ENCODE assay signal across 31 cellular contexts in the genomic region with DNA sequence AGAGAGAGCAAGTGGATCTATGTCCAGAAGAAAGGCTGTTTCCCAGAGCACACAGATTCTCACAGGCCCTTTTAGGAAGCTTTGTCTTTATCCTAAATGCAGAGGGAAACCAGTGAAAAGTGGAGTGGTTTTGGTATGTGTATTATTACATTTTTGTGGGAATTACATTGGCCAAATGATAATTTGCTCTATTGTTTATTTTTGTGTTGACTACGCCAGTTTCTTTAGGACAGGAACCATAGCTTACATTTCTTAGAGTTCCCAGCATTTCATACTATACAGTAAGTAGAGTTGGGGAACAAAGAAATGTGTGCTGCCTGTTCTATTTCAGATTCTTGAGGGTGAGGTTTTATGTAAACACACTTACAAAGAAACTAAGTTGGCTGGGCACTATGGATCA. TPM values are rescaled to one million over a fixed set of nuclear protein-coding genes. Genes with fewer than 3 reads are reported as not detected.
"Had no signal": no experiment of that assay in that cellular context is flagged by ENCODE, and none has a peak within 500 bp of the region (broad histone marks: within the 10 kb centered on the region; RNA-seq: fewer than 3 reads in every experiment).

No MANE protein-coding gene starts in this region.

- H3K36me3 Mint-ChIP-seq: activated naive CD4-positive, alpha-beta T cell treated with anti-CD3 and anti-CD28 coated beads, Interleukin-2, amount 50 U/mL, for 72 hours; naive B cell; stimulated activated memory B cell treated with anti-CD40 and anti-IgM and Interleukin-4, amounts not matched to agents 10 μg/mL and 1 μg/mL and 100 μg/mL, for 72 hours had no signal

- H3K4me3 Mint-ChIP-seq: activated T-cell treated with anti-CD3 and anti-CD28 coated beads, Interleukin-2, amount 50 U/mL, for 24 hours; activated T-helper 17 cell treated with anti-CD3 and anti-CD28 coated beads, Interleukin-2, amount 50 U/mL, for 72 hours; naive B cell; neural crest cell; stimulated activated memory B cell treated with anti-CD40 and anti-IgM and Interleukin-4, amounts not matched to agents 10 μg/mL and 1 μg/mL and 100 μg/mL, for 72 hours had no signal

- H3K36me3 ChIP-seq: adrenal gland, ascending aorta, gastroesophageal sphincter, heart left ventricle, sigmoid colon, uterus had no signal

- ATAC-seq: activated naive CD4-positive, alpha-beta T cell treated with anti-CD3 and anti-CD28 coated beads, Interleukin-2, amount 50 U/mL, for 72 hours; activated T-helper 17 cell treated with anti-CD3 and anti-CD28 coated beads, Interleukin-2, amount 50 U/mL, for 72 hours; gastroesophageal sphincter; heart left ventricle; left cardiac atrium; stimulated activated memory B cell treated with anti-CD40 and anti-IgM and Interleukin-4, amounts not matched to agents 10 μg/mL and 1 μg/mL and 100 μg/mL, for 72 hours had no signal

- DNase-seq: activated CD8-positive, alpha-beta memory T cell treated with anti-CD3 and anti-CD28 coated beads, Interleukin-2, amount 50 U/mL, for 4 hours; activated T-cell treated with anti-CD3 and anti-CD28 coated beads, Interleukin-2, amount 50 U/mL, for 24 hours; adrenal gland; cerebellar nuclear complex; heart left ventricle; islet precursor cell; left cardiac atrium; mesendoderm; naive B cell; posterior cingulate gyrus; sigmoid colon; stimulated activated CD4-positive, alpha-beta T cell treated with anti-CD3 and anti-CD28 coated beads, Interleukin-15, amount 100 ng/mL, for 24 hours; T-helper 9 cell; testis; trophoblast cell; uterus had no signal

- H3K9me3 ChIP-seq: adrenal gland, ascending aorta, gastroesophageal sphincter, heart left ventricle, sigmoid colon, testis, uterus had no signal

- H3K27me3 Mint-ChIP-seq: activated T-cell treated with anti-CD3 and anti-CD28 coated beads, Interleukin-2, amount 50 U/mL, for 24 hours; activated T-helper 17 cell treated with anti-CD3 and anti-CD28 coated beads, Interleukin-2, amount 50 U/mL, for 72 hours; stimulated activated memory B cell treated with anti-CD40 and anti-IgM and Interleukin-4, amounts not matched to agents 10 μg/mL and 1 μg/mL and 100 μg/mL, for 72 hours had no signal

- H3K4me2 ChIP-seq: smooth muscle cell had no signal

- H3K27me3 ChIP-seq: adrenal gland, ascending aorta, gastroesophageal sphincter, sigmoid colon, testis, uterus had no signal

- H3K4me1 ChIP-seq: adrenal gland, uterus had no signal

- H3K4me3 ChIP-seq: adrenal gland, ascending aorta, coronary artery, gastroesophageal sphincter, heart left ventricle, sigmoid colon, smooth muscle cell, testis, uterus had no signal

- H3K27ac Mint-ChIP-seq: activated naive CD4-positive, alpha-beta T cell treated with anti-CD3 and anti-CD28 coated beads, Interleukin-2, amount 50 U/mL, for 72 hours; activated T-cell treated with anti-CD3 and anti-CD28 coated beads, Interleukin-2, amount 50 U/mL, for 24 hours; activated T-helper 17 cell treated with anti-CD3 and anti-CD28 coated beads, Interleukin-2, amount 50 U/mL, for 72 hours; stimulated activated memory B cell treated with anti-CD40 and anti-IgM and Interleukin-4, amounts not matched to agents 10 μg/mL and 1 μg/mL and 100 μg/mL, for 72 hours had no signal

- H3K9me3 Mint-ChIP-seq: activated T-cell treated with anti-CD3 and anti-CD28 coated beads, Interleukin-2, amount 50 U/mL, for 24 hours; activated T-helper 17 cell treated with anti-CD3 and anti-CD28 coated beads, Interleukin-2, amount 50 U/mL, for 72 hours; stimulated activated memory B cell treated with anti-CD40 and anti-IgM and Interleukin-4, amounts not matched to agents 10 μg/mL and 1 μg/mL and 100 μg/mL, for 72 hours had no signal

- H3K27ac ChIP-seq: adrenal gland, ascending aorta, coronary artery, gastroesophageal sphincter, heart left ventricle, testis, uterus had no signal

- H3K4me1 Mint-ChIP-seq: activated T-helper 17 cell treated with anti-CD3 and anti-CD28 coated beads, Interleukin-2, amount 50 U/mL, for 72 hours; naive B cell; neural crest cell had no signal

RNA-seq across cellular contexts. Expression of gene SPATA31D4, which starts 29.4 kb away (rescaled TPM):
- total RNA-seq: activated naive CD4-positive, alpha-beta T cell treated with anti-CD3 and anti-CD28 coated beads, Interleukin-2, amount 50 U/mL, for 72 hours; activated T-helper 17 cell treated with anti-CD3 and anti-CD28 coated beads, Interleukin-2, amount 50 U/mL, for 72 hours; adrenal gland; ascending aorta; bronchial epithelial cell; epithelial cell of proximal tubule; gastroesophageal sphincter; heart left ventricle; left cardiac atrium; lower leg skin; mucosa of gallbladder; neural crest cell; omental fat pad; renal cortical epithelial cell; sigmoid colon; smooth muscle cell; T-helper 1 cell treated with Interleukin-12 subunit alpha and Interleukin-12 subunit beta and Interleukin-4 antibody, amounts not matched to agents 30 ng/mL and 1 ng/mL, for 36 hours; uterus had no signal
- polyA plus RNA-seq: adrenal gland, heart left ventricle, smooth muscle cell had no signal

RNA-seq across cellular contexts. Expression of gene SPATA31D3, which starts 44.4 kb away (rescaled TPM):
- total RNA-seq: activated naive CD4-positive, alpha-beta T cell treated with anti-CD3 and anti-CD28 coated beads, Interleukin-2, amount 50 U/mL, for 72 hours; activated T-helper 17 cell treated with anti-CD3 and anti-CD28 coated beads, Interleukin-2, amount 50 U/mL, for 72 hours; adrenal gland; ascending aorta; bronchial epithelial cell; epithelial cell of proximal tubule; gastroesophageal sphincter; heart left ventricle; left cardiac atrium; lower leg skin; mucosa of gallbladder; neural crest cell; omental fat pad; renal cortical epithelial cell; sigmoid colon; smooth muscle cell; T-helper 1 cell treated with Interleukin-12 subunit alpha and Interleukin-12 subunit beta and Interleukin-4 antibody, amounts not matched to agents 30 ng/mL and 1 ng/mL, for 36 hours had no signal
- polyA plus RNA-seq: heart left ventricle, sigmoid colon, smooth muscle cell had no signal
